Comparison of ENCODE assay signal across 19 cellular contexts in genomic region chr6:10144772-10145171, GRCh38.
DNase-seq lines count a peak whose midpoint lies in the region; ATAC-seq, FAIRE-seq and TF ChIP-seq lines count a peak whose summit lies in the region.
"Had no signal": no experiment of that assay in that cellular context is flagged by ENCODE, and none has a peak within 500 bp of the region (broad histone marks: within the 10 kb centered on the region; RNA-seq: fewer than 3 reads in every experiment).

No MANE protein-coding gene starts in this region.

- no peak for TF ChIP-seq CTCF in HepG2 (CRISPR knock-in tag; IDR thresholded peaks at IDR 0.05)
- TF ChIP-seq CTCF in right lobe of liver (IDR thresholded peaks at IDR 0.05), result no peak
- no peak for TF ChIP-seq CTCF in osteoblast (IDR thresholded peaks at IDR 0.05; ENCODE audit: extremely low read depth, low read depth, low read length)

- H2AFZ ChIP-seq in HepG2 (ENCODE audit: low read length) (no peak overlapping the region), osteoblast (ENCODE audit: low read length) (no peak overlapping the region)

- in situ Hi-C loops in HepG2 (cut with HindIII; ENCODE audit: extremely low pct_ligation_motif_present, low pct_unique_long_range_greater_than_20kb), result no loop called here
- in situ Hi-C loops in SK-MEL-5 (cut with HindIII; ENCODE audit: low pct_unique_long_range_greater_than_20kb, low sequenced_read_pairs), result no loop called here

- intact Hi-C loops in HepG2 (cut with micrococcal nuclease; ENCODE audit: unreplicated experiment), result no loop called here
- intact Hi-C loops in right lobe of liver (cut with DNase I), result no loop called here

- H3K4me1 ChIP-seq in HepG2 (ENCODE audit: insufficient read depth, low read length), result 0 out of 2 replicates have a peak, but pooled peaks cover 6% of the 10 kb centered on the region
- no peaks in the 10 kb centered on the region for H3K4me1 ChIP-seq in right lobe of liver
- no peaks in the 10 kb centered on the region for H3K4me1 ChIP-seq in osteoblast (ENCODE audit: insufficient read depth, low read length)
- H3K4me1 ChIP-seq: BE2C had no signal

- ATAC-seq in HepG2 (no peak), right lobe of liver (no peak), GM18502 (IDR thresholded peaks at IDR 0.05; ENCODE audit: poor library complexity, unreplicated experiment) (no peak)

- H3K4me3 ChIP-seq in HepG2 (replicated peaks in 1 of 3; ENCODE audit: insufficient read depth in 1 of 3, low read depth in 2 of 3, low read length in 3 of 3) (no peak overlapping the region), right lobe of liver (no peak overlapping the region), osteoblast (ENCODE audit: insufficient read depth, low read length) (no peak overlapping the region)

- DNase-seq in HepG2 (ENCODE audit: low spot score) (no peak), right lobe of liver (no peak), SK-MEL-5 (ENCODE audit: low read depth, low spot score) (peak; percentile 49), dedifferentiated amniotic fluid mesenchymal stem cell (ENCODE audit: extremely low spot score) (peak; percentile 36), osteoblast (ENCODE audit: insufficient read length, low spot score, missing footprints) (peak; percentile 26), NCI-H2196 (lab: John Stamatoyannopoulos, UW; ENCODE audit: unreplicated experiment) (no peak)
- no peak for DNase-seq in activated naive CD4-positive, alpha-beta T cell (lab: John Stamatoyannopoulos, UW)
- DNase-seq: BE2C; CD4-positive, alpha-beta memory T cell; COR-L47; DMS153; DMS79 treated with DMSO at 0.1 percent for 48 hours; EL had no signal

- no peaks in the 10 kb centered on the region for H4K20me1 ChIP-seq in HepG2 (ENCODE audit: insufficient read depth, low read length)
- no peaks in the 10 kb centered on the region for H4K20me1 ChIP-seq in osteoblast (ENCODE audit: insufficient read depth, low read length)

- no TSS peak for BruUV-seq in HepG2 (replicated peaks; lab: Mats Ljungman, UMichigan)

- H3K9me3 ChIP-seq in HepG2 (ENCODE audit: low read length), result no peaks in the 10 kb centered on the region
- no peaks in the 10 kb centered on the region for H3K9me3 ChIP-seq in right lobe of liver
- H3K9me3 ChIP-seq in osteoblast (ENCODE audit: low read depth, low read length), result no peaks in the 10 kb centered on the region
- H3K9me3 ChIP-seq: BE2C had no signal

- FAIRE-seq in HepG2 (lab: Jason Lieb, UNC), result no peak
- FAIRE-seq: D721Med, G401.6, GM12891, H54 had no signal

- TF ChIP-seq EP300 in HepG2 (IDR thresholded peaks at IDR 0.05; ENCODE audit: low read depth in 2 of 2, low read length in 2 of 2) (no peak), HepG2 (CRISPR knock-in tag; IDR thresholded peaks at IDR 0.05; ENCODE audit: borderline replicate concordance) (no peak)

- no peaks in the 10 kb centered on the region for H3K36me3 ChIP-seq in HepG2 (replicated peaks in 1 of 2; ENCODE audit: control insufficient read depth in 1 of 2, insufficient read depth in 2 of 2, low read length in 2 of 2)
- H3K36me3 ChIP-seq in right lobe of liver, result no peaks in the 10 kb centered on the region
- H3K36me3 ChIP-seq in osteoblast (ENCODE audit: insufficient read depth, low read length), result no peaks in the 10 kb centered on the region
- H3K36me3 ChIP-seq: BE2C had no signal

- POLR2A ChIA-PET in HepG2 (lab: Yijun Ruan, JAX), result no interaction called here

- CTCF ChIA-PET in HepG2 (lab: Yijun Ruan, JAX; ENCODE audit: low intra/inter-chr PET ratio, low total read pairs), result no interaction called here

- no peak for TF ChIP-seq RAD21 in HepG2 (CRISPR knock-in tag; IDR thresholded peaks at IDR 0.05)

- no peak overlapping the region for H3K27ac ChIP-seq in HepG2 (ENCODE audit: extremely low read length, insufficient read depth, low read length)
- no peak overlapping the region for H3K27ac ChIP-seq in right lobe of liver
- H3K27ac ChIP-seq in osteoblast (ENCODE audit: low read depth, low read length), result no peak overlapping the region
- H3K27ac ChIP-seq: C4-2B had no signal

- no peak overlapping the region for H3K9ac ChIP-seq in HepG2 (ENCODE audit: insufficient read depth, low read depth, low read length)

- no peak overlapping the region for H3K4me2 ChIP-seq in HepG2 (ENCODE audit: low read depth, low read length)
- H3K4me2 ChIP-seq in osteoblast (ENCODE audit: insufficient read depth, low read length), result no peak overlapping the region

- H3K27me3 ChIP-seq in HepG2 (ENCODE audit: control insufficient read depth in 1 of 2, insufficient read depth in 2 of 2, low read length in 2 of 2) (no peaks in the 10 kb centered on the region; a peak in 1 of 5 replicates), right lobe of liver (no peaks in the 10 kb centered on the region), osteoblast (ENCODE audit: insufficient read depth, low read length) (no peaks in the 10 kb centered on the region)
- H3K27me3 ChIP-seq: BE2C had no signal

- H3K79me2 ChIP-seq in HepG2 (ENCODE audit: insufficient read depth, low read length), result no peaks in the 10 kb centered on the region
- H3K79me2 ChIP-seq in osteoblast (ENCODE audit: insufficient read depth, low read length), result no peaks in the 10 kb centered on the region

- WGBS in HepG2 (ENCODE audit: low lambda C conversion rate), result 2% methylated on average over 1 of the region's 1 CpG
- 43% methylated on average over 1 of the region's 1 CpG for WGBS in right lobe of liver (ENCODE audit: insufficient coverage, low coverage, low lambda C conversion rate, missing lambda C conversion rate)

- TF ChIP-seq POLR2A in HepG2 (IDR thresholded peaks at IDR 0.05; ENCODE audit: insufficient read depth in 1 of 2, low read depth in 2 of 2, low read length in 2 of 2) (no peak), right lobe of liver (IDR thresholded peaks at IDR 0.05) (no peak)

TF ChIP-seq in HepG2, 621 proteins besides CTCF, POLR2A, EP300 and RAD21:
- TF ChIP-seq HOXA5 (CRISPR knock-in tag; IDR thresholded peaks at IDR 0.05) (no peak), NFE2L2 (IDR thresholded peaks at IDR 0.05; ENCODE audit: low read length) (peak; percentile 57)

Comparison
In these comparisons a context has a peak if more than half of its experiments do, and no peak if none do; other contexts are left out.
1. DNase-seq: peak in SK-MEL-5 (single experiment), dedifferentiated amniotic fluid mesenchymal stem cell (single experiment) and osteoblast (single experiment); none in HepG2 (single experiment), right lobe of liver (0 of 3), activated naive CD4-positive, alpha-beta T cell (0 of 4) and NCI-H2196 (single experiment).